In genomic region chr7:1919539-1920265, GRCh38 we compare ENCODE assay signal across 1 cellular context.
TF ChIP-seq lines count a peak whose summit lies in the region.

No MANE protein-coding gene starts in this region.

TF ChIP-seq in HepG2, 621 proteins besides CTCF, POLR2A, EP300 and RAD21 (continued from another document):
- TF ChIP-seq ZNF251 (CRISPR knock-in tag; IDR thresholded peaks at IDR 0.05) (no peak), PHF21A (CRISPR knock-in tag; IDR thresholded peaks at IDR 0.05) (no peak), KAT8 (CRISPR knock-in tag; IDR thresholded peaks at IDR 0.05) (no peak), CBX2 (IDR thresholded peaks at IDR 0.05; ENCODE audit: low read depth, low read length) (no peak), CBX2 (CRISPR knock-in tag; IDR thresholded peaks at IDR 0.05; ENCODE audit: low read depth) (no peak), MYC (CRISPR knock-in tag; IDR thresholded peaks at IDR 0.05; ENCODE audit: borderline replicate concordance) (0 out of 2 replicates have a peak, but pooled peaks have one; percentile 36), NPAS2 (CRISPR knock-in tag; IDR thresholded peaks at IDR 0.05; ENCODE audit: borderline replicate concordance) (no peak), HNF4G (IDR thresholded peaks at IDR 0.05; ENCODE audit: borderline replicate concordance, low read depth, low read length) (no peak), HNF4G (CRISPR knock-in tag; IDR thresholded peaks at IDR 0.05; ENCODE audit: borderline replicate concordance, low read depth) (no peak), TAF1 (CRISPR knock-in tag; IDR thresholded peaks at IDR 0.05) (0 out of 2 replicates have a peak, but pooled peaks have one; percentile 12), ZNF331 (CRISPR knock-in tag; IDR thresholded peaks at IDR 0.05) (no peak), AGO2 (optimal IDR thresholded peaks at IDR 0.05; ENCODE audit: low read depth, low read length) (no peak), SATB2 (CRISPR knock-in tag; IDR thresholded peaks at IDR 0.05) (no peak), ZBTB38 (CRISPR knock-in tag; IDR thresholded peaks at IDR 0.05) (peak; percentile 46; the same call in 1 of the 2 replicates), KAT2B (IDR thresholded peaks at IDR 0.05; ENCODE audit: borderline replicate concordance, low read depth, low read length) (no peak), THAP11 (CRISPR knock-in tag; IDR thresholded peaks at IDR 0.05) (no peak), ZNF747 (CRISPR knock-in tag; IDR thresholded peaks at IDR 0.05; ENCODE audit: borderline replicate concordance) (no peak), HDAC2 (CRISPR knock-in tag; IDR thresholded peaks at IDR 0.05) (peak; percentile 25; the same call in 1 of the 2 replicates), SALL1 (CRISPR knock-in tag; IDR thresholded peaks at IDR 0.05) (peak; percentile 64), THAP8 (CRISPR knock-in tag; IDR thresholded peaks at IDR 0.05; ENCODE audit: borderline replicate concordance) (no peak), ZNF788 (CRISPR knock-in tag; IDR thresholded peaks at IDR 0.05; ENCODE audit: borderline replicate concordance) (no peak), SPEN (CRISPR knock-in tag; IDR thresholded peaks at IDR 0.05; ENCODE audit: low read depth) (0 out of 2 replicates have a peak, but pooled peaks have one; percentile 23)
- TF ChIP-seq, protein P1, sequence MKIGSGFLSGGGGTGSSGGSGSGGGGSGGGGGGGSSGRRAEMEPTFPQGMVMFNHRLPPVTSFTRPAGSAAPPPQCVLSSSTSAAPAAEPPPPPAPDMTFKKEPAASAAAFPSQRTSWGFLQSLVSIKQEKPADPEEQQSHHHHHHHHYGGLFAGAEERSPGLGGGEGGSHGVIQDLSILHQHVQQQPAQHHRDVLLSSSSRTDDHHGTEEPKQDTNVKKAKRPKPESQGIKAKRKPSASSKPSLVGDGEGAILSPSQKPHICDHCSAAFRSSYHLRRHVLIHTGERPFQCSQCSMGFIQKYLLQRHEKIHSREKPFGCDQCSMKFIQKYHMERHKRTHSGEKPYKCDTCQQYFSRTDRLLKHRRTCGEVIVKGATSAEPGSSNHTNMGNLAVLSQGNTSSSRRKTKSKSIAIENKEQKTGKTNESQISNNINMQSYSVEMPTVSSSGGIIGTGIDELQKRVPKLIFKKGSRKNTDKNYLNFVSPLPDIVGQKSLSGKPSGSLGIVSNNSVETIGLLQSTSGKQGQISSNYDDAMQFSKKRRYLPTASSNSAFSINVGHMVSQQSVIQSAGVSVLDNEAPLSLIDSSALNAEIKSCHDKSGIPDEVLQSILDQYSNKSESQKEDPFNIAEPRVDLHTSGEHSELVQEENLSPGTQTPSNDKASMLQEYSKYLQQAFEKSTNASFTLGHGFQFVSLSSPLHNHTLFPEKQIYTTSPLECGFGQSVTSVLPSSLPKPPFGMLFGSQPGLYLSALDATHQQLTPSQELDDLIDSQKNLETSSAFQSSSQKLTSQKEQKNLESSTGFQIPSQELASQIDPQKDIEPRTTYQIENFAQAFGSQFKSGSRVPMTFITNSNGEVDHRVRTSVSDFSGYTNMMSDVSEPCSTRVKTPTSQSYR (CRISPR knock-in tag; IDR thresholded peaks at IDR 0.05; ENCODE audit: borderline replicate concordance), result peak; percentile 64; the same call in 1 of the 2 replicates
- TF ChIP-seq, protein P2, sequence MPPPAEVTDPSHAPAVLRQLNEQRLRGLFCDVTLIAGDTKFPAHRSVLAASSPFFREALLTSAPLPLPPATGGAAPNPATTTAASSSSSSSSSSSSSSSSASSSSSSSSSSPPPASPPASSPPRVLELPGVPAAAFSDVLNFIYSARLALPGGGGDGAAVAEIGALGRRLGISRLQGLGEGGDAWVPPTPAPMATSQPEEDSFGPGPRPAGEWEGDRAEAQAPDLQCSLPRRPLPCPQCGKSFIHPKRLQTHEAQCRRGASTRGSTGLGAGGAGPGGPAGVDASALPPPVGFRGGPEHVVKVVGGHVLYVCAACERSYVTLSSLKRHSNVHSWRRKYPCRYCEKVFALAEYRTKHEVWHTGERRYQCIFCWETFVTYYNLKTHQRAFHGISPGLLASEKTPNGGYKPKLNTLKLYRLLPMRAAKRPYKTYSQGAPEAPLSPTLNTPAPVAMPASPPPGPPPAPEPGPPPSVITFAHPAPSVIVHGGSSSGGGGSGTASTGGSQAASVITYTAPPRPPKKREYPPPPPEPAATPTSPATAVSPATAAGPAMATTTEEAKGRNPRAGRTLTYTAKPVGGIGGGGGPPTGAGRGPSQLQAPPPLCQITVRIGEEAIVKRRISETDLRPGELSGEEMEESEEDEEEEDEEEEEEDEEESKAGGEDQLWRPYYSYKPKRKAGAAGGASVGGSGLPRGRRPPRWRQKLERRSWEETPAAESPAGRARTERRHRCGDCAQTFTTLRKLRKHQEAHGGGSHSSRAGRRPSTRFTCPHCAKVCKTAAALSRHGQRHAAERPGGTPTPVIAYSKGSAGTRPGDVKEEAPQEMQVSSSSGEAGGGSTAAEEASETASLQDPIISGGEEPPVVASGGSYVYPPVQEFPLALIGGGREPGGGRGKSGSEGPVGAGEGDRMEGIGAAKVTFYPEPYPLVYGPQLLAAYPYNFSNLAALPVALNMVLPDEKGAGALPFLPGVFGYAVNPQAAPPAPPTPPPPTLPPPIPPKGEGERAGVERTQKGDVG (CRISPR knock-in tag; IDR thresholded peaks at IDR 0.05; ENCODE audit: borderline replicate concordance), result peak; percentile 70; the same call in 1 of the 2 replicates
- TF ChIP-seq, protein P3, sequence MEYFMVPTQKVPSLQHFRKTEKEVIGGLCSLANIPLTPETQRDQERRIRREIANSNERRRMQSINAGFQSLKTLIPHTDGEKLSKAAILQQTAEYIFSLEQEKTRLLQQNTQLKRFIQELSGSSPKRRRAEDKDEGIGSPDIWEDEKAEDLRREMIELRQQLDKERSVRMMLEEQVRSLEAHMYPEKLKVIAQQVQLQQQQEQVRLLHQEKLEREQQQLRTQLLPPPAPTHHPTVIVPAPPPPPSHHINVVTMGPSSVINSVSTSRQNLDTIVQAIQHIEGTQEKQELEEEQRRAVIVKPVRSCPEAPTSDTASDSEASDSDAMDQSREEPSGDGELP (IDR thresholded peaks at IDR 0.05; ENCODE audit: borderline replicate concordance, low read depth), result peak; percentile 96
TF ChIP-seq in HepG2: peak in this region for 28.
